1 cellular context compared by ENCODE assay signal in the genomic region with DNA sequence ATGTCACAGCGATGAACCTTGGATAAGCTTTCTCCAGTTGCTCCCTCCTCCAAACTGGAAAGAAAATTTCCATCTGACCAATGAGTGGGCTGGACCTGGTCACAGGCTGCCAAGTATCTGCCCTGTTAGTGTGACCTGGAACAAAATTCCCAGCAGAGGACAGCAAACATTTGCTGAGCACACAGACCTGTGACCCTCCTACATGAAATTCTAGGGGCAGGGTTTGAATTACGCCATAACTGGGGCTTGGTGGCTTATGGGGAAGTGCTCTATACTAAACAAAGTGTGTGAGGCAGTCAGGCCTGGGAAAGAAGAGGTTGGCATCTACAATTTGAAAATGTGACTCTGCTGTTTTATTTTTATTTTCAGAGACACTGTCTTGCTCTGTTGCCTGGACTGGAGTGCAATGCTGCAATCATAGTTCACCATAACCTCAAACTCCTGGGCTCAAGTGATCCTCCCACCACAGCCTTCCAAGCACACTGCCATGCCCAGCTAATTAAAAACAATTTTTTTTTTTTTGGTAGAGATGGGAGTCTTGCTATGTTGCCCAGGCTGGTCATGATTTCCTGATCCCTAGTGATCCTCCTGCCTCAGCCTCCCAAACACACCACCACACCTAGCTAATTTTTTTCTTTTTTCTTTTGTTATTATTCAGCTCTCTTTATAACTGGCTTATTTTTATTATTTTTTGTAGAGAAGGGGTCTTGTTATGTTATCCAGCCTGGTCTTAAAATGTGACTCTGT.
TF ChIP-seq lines count a peak whose summit lies in the region.

No MANE protein-coding gene starts in this region.

TF ChIP-seq in HepG2, 621 proteins besides CTCF, POLR2A, EP300 and RAD21 (continued from another document and continues in another):
- TF ChIP-seq, protein P1, sequence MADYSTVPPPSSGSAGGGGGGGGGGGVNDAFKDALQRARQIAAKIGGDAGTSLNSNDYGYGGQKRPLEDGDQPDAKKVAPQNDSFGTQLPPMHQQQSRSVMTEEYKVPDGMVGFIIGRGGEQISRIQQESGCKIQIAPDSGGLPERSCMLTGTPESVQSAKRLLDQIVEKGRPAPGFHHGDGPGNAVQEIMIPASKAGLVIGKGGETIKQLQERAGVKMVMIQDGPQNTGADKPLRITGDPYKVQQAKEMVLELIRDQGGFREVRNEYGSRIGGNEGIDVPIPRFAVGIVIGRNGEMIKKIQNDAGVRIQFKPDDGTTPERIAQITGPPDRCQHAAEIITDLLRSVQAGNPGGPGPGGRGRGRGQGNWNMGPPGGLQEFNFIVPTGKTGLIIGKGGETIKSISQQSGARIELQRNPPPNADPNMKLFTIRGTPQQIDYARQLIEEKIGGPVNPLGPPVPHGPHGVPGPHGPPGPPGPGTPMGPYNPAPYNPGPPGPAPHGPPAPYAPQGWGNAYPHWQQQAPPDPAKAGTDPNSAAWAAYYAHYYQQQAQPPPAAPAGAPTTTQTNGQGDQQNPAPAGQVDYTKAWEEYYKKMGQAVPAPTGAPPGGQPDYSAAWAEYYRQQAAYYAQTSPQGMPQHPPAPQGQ (CRISPR knock-in tag; IDR thresholded peaks at IDR 0.05; ENCODE audit: borderline replicate concordance) = no peak
- no peak for TF ChIP-seq HOXA9 (CRISPR knock-in tag; IDR thresholded peaks at IDR 0.05; ENCODE audit: borderline replicate concordance)
- TF ChIP-seq RFX3 (CRISPR knock-in tag; IDR thresholded peaks at IDR 0.05) = no peak
- TF ChIP-seq, protein P2, sequence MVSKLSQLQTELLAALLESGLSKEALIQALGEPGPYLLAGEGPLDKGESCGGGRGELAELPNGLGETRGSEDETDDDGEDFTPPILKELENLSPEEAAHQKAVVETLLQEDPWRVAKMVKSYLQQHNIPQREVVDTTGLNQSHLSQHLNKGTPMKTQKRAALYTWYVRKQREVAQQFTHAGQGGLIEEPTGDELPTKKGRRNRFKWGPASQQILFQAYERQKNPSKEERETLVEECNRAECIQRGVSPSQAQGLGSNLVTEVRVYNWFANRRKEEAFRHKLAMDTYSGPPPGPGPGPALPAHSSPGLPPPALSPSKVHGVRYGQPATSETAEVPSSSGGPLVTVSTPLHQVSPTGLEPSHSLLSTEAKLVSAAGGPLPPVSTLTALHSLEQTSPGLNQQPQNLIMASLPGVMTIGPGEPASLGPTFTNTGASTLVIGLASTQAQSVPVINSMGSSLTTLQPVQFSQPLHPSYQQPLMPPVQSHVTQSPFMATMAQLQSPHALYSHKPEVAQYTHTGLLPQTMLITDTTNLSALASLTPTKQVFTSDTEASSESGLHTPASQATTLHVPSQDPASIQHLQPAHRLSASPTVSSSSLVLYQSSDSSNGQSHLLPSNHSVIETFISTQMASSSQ (IDR thresholded peaks at IDR 0.05; ENCODE audit: low read depth) = peak; percentile 78
- TF ChIP-seq, protein P2 (CRISPR knock-in tag; IDR thresholded peaks at IDR 0.05; ENCODE audit: borderline replicate concordance) = peak; percentile 91
- TF ChIP-seq, protein P3, sequence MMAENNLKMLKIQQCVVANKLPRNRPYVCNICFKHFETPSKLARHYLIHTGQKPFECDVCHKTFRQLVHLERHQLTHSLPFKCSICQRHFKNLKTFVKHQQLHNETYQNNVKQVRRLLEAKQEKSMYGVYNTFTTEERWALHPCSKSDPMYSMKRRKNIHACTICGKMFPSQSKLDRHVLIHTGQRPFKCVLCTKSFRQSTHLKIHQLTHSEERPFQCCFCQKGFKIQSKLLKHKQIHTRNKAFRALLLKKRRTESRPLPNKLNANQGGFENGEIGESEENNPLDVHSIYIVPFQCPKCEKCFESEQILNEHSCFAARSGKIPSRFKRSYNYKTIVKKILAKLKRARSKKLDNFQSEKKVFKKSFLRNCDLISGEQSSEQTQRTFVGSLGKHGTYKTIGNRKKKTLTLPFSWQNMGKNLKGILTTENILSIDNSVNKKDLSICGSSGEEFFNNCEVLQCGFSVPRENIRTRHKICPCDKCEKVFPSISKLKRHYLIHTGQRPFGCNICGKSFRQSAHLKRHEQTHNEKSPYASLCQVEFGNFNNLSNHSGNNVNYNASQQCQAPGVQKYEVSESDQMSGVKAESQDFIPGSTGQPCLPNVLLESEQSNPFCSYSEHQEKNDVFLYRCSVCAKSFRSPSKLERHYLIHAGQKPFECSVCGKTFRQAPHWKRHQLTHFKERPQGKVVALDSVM (CRISPR knock-in tag; IDR thresholded peaks at IDR 0.05) = peak; percentile 42; the same call in 1 of the 2 replicates
- TF ChIP-seq, protein P4, sequence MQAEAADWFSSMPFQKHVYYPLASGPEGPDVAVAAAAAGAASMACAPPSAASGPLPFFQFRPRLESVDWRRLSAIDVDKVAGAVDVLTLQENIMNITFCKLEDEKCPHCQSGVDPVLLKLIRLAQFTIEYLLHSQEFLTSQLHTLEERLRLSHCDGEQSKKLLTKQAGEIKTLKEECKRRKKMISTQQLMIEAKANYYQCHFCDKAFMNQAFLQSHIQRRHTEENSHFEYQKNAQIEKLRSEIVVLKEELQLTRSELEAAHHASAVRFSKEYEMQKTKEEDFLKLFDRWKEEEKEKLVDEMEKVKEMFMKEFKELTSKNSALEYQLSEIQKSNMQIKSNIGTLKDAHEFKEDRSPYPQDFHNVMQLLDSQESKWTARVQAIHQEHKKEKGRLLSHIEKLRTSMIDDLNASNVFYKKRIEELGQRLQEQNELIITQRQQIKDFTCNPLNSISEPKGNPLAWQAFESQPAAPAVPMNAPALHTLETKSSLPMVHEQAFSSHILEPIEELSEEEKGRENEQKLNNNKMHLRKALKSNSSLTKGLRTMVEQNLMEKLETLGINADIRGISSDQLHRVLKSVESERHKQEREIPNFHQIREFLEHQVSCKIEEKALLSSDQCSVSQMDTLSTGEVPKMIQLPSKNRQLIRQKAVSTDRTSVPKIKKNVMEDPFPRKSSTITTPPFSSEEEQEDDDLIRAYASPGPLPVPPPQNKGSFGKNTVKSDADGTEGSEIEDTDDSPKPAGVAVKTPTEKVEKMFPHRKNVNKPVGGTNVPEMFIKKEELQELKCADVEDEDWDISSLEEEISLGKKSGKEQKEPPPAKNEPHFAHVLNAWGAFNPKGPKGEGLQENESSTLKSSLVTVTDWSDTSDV (CRISPR knock-in tag; IDR thresholded peaks at IDR 0.05) = no peak
- TF ChIP-seq MBD4 (IDR thresholded peaks at IDR 0.05; ENCODE audit: borderline replicate concordance, low read length) = 0 out of 2 replicates have a peak, but pooled peaks have one; percentile 16
- TF ChIP-seq ZFY (CRISPR knock-in tag; IDR thresholded peaks at IDR 0.05) = no peak
- TF ChIP-seq SP4 (CRISPR knock-in tag; IDR thresholded peaks at IDR 0.05) = no peak
- TF ChIP-seq PCBP1 (IDR thresholded peaks at IDR 0.05; ENCODE audit: borderline replicate concordance, low read depth, low read length) = no peak
- TF ChIP-seq, protein P5, sequence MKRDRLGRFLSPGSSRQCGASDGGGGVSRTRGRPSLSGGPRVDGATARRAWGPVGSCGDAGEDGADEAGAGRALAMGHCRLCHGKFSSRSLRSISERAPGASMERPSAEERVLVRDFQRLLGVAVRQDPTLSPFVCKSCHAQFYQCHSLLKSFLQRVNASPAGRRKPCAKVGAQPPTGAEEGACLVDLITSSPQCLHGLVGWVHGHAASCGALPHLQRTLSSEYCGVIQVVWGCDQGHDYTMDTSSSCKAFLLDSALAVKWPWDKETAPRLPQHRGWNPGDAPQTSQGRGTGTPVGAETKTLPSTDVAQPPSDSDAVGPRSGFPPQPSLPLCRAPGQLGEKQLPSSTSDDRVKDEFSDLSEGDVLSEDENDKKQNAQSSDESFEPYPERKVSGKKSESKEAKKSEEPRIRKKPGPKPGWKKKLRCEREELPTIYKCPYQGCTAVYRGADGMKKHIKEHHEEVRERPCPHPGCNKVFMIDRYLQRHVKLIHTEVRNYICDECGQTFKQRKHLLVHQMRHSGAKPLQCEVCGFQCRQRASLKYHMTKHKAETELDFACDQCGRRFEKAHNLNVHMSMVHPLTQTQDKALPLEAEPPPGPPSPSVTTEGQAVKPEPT (CRISPR knock-in tag; IDR thresholded peaks at IDR 0.05; ENCODE audit: low read depth) = no peak
- TF ChIP-seq, protein P6, sequence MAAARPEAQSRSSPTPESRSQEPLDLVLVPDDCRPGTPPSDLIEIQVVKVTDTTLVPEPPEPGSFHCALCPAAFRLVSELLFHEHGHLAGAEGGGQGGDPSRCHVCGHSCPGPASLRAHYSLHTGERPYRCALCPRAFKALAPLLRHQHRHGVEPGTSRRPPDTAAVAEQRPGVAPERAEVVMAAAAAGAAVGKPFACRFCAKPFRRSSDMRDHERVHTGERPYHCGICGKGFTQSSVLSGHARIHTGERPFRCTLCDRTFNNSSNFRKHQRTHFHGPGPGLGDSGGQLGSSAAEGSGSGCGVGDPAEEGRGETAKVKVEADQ (CRISPR knock-in tag; IDR thresholded peaks at IDR 0.05; ENCODE audit: borderline replicate concordance) = no peak
- 0 out of 2 replicates have a peak, but pooled peaks have one; percentile 65 for TF ChIP-seq TMF1 (CRISPR knock-in tag; IDR thresholded peaks at IDR 0.05; ENCODE audit: low read depth)
- no peak for TF ChIP-seq ZNF383 (CRISPR knock-in tag; IDR thresholded peaks at IDR 0.05; ENCODE audit: borderline replicate concordance)
- TF ChIP-seq PRMT3 (CRISPR knock-in tag; IDR thresholded peaks at IDR 0.05; ENCODE audit: borderline replicate concordance, low read depth) = no peak
- peak; percentile 65; the same call in 1 of the 2 replicates for TF ChIP-seq HOXD1 (CRISPR knock-in tag; IDR thresholded peaks at IDR 0.05)
- TF ChIP-seq PRPF4 (IDR thresholded peaks at IDR 0.05; ENCODE audit: low read depth, low read length, poor library complexity, severe bottlenecking) = no peak
- peak; percentile 99 for TF ChIP-seq SALL1 (CRISPR knock-in tag; IDR thresholded peaks at IDR 0.05)
- TF ChIP-seq, protein P7, sequence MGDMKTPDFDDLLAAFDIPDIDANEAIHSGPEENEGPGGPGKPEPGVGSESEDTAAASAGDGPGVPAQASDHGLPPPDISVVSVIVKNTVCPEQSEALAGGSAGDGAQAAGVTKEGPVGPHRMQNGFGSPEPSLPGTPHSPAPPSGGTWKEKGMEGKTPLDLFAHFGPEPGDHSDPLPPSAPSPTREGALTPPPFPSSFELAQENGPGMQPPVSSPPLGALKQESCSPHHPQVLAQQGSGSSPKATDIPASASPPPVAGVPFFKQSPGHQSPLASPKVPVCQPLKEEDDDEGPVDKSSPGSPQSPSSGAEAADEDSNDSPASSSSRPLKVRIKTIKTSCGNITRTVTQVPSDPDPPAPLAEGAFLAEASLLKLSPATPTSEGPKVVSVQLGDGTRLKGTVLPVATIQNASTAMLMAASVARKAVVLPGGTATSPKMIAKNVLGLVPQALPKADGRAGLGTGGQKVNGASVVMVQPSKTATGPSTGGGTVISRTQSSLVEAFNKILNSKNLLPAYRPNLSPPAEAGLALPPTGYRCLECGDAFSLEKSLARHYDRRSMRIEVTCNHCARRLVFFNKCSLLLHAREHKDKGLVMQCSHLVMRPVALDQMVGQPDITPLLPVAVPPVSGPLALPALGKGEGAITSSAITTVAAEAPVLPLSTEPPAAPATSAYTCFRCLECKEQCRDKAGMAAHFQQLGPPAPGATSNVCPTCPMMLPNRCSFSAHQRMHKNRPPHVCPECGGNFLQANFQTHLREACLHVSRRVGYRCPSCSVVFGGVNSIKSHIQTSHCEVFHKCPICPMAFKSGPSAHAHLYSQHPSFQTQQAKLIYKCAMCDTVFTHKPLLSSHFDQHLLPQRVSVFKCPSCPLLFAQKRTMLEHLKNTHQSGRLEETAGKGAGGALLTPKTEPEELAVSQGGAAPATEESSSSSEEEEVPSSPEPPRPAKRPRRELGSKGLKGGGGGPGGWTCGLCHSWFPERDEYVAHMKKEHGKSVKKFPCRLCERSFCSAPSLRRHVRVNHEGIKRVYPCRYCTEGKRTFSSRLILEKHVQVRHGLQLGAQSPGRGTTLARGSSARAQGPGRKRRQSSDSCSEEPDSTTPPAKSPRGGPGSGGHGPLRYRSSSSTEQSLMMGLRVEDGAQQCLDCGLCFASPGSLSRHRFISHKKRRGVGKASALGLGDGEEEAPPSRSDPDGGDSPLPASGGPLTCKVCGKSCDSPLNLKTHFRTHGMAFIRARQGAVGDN (CRISPR knock-in tag; IDR thresholded peaks at IDR 0.05) = no peak
- TF ChIP-seq ZNF747 (CRISPR knock-in tag; IDR thresholded peaks at IDR 0.05; ENCODE audit: borderline replicate concordance) = no peak
- peak; percentile 94 for TF ChIP-seq NR2C2 (CRISPR knock-in tag; IDR thresholded peaks at IDR 0.05; ENCODE audit: borderline replicate concordance)
- 0 out of 2 replicates have a peak, but pooled peaks have one; percentile 56 for TF ChIP-seq NKX3-1 (CRISPR knock-in tag; IDR thresholded peaks at IDR 0.05)
- TF ChIP-seq ZFP82 (CRISPR knock-in tag; IDR thresholded peaks at IDR 0.05; ENCODE audit: borderline replicate concordance) = no peak
- TF ChIP-seq RFXANK (CRISPR knock-in tag; IDR thresholded peaks at IDR 0.05) = 0 out of 2 replicates have a peak, but pooled peaks have one; percentile 65
- TF ChIP-seq SRSF1 (optimal IDR thresholded peaks at IDR 0.05; ENCODE audit: low read depth, low read length) = no peak
- TF ChIP-seq ATF7 (IDR thresholded peaks at IDR 0.05) = no peak
- no peak for TF ChIP-seq ATF7 (CRISPR knock-in tag; IDR thresholded peaks at IDR 0.05)
- no peak; the same call in 1 of the 2 replicates for TF ChIP-seq ZBTB3 (CRISPR knock-in tag; IDR thresholded peaks at IDR 0.05; ENCODE audit: borderline replicate concordance, low read depth)
- TF ChIP-seq, protein P8, sequence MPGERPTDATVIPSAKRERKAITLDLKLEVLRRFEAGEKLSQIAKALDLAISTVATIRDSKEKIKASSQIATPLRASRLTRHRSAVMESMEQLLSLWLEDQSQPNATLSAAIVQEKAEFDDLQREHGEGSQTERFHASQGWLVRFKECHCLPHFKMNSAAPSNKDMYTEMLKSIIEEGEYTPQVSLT (CRISPR knock-in tag; IDR thresholded peaks at IDR 0.05; ENCODE audit: borderline replicate concordance, low read depth) = no peak
- no peak for TF ChIP-seq ZNF563 (CRISPR knock-in tag; IDR thresholded peaks at IDR 0.05)
- TF ChIP-seq, protein P9, sequence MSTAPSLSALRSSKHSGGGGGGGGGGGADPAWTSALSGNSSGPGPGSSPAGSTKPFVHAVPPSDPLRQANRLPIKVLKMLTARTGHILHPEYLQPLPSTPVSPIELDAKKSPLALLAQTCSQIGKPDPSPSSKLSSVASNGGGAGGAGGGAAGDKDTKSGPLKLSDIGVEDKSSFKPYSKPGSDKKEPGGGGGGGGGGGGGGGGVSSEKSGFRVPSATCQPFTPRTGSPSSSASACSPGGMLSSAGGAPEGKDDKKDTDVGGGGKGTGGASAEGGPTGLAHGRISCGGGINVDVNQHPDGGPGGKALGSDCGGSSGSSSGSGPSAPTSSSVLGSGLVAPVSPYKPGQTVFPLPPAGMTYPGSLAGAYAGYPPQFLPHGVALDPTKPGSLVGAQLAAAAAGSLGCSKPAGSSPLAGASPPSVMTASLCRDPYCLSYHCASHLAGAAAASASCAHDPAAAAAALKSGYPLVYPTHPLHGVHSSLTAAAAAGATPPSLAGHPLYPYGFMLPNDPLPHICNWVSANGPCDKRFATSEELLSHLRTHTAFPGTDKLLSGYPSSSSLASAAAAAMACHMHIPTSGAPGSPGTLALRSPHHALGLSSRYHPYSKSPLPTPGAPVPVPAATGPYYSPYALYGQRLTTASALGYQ (CRISPR knock-in tag; IDR thresholded peaks at IDR 0.05) = peak; percentile 89
- no peak for TF ChIP-seq CBX2 (IDR thresholded peaks at IDR 0.05; ENCODE audit: low read depth, low read length)
- no peak for TF ChIP-seq CBX2 (CRISPR knock-in tag; IDR thresholded peaks at IDR 0.05; ENCODE audit: low read depth)
